8 cellular contexts compared by ENCODE assay signal in the genomic region with DNA sequence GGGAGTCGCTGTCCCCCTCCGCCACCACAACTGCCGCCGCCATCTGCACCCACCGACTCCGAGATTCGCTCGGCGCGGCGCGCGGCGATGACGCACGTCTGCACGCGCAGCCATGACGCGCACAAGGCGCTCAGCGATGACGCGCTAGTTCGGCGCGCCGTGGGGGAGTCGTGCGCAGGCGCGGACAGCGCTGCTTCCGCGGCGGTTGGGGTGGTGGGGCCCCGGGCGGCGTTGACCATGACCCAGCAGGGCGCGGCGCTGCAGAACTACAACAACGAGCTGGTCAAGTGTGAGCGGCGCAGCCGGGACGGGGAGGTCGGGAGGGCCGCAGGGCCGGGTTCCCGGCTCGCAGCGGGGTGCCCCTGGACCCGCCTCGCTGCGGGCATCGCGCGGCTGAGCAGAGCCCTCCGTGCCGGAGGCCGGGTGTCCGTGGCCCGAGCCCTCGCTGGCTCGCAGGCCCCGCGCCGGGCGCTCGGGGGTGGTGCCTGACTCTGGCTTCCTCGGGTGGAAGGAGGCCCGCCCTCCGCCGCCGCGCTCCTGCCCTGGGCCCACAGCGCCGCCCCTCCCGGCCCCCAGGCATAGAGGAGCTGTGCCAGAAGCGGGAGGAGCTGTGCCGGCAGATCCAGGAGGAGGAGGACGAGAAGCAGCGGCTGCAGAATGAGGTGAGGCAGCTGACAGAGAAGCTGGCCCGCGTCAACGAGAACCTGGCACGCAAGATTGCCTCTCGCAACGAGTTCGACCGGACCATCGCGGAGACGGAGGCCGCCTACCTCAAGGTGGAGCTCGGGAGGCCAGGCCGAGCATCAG. TPM values are rescaled to one million over a fixed set of nuclear protein-coding genes. Genes with fewer than 3 reads are reported as not detected.
A peak's percentile ranks its signal among the peaks of the same experiment; 100 is the strongest.
DNase-seq lines count a peak whose midpoint lies in the region; ATAC-seq lines count a peak whose summit lies in the region.

A gene with protein sequence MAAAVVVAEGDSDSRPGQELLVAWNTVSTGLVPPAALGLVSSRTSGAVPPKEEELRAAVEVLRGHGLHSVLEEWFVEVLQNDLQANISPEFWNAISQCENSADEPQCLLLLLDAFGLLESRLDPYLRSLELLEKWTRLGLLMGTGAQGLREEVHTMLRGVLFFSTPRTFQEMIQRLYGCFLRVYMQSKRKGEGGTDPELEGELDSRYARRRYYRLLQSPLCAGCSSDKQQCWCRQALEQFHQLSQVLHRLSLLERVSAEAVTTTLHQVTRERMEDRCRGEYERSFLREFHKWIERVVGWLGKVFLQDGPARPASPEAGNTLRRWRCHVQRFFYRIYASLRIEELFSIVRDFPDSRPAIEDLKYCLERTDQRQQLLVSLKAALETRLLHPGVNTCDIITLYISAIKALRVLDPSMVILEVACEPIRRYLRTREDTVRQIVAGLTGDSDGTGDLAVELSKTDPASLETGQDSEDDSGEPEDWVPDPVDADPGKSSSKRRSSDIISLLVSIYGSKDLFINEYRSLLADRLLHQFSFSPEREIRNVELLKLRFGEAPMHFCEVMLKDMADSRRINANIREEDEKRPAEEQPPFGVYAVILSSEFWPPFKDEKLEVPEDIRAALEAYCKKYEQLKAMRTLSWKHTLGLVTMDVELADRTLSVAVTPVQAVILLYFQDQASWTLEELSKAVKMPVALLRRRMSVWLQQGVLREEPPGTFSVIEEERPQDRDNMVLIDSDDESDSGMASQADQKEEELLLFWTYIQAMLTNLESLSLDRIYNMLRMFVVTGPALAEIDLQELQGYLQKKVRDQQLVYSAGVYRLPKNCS (minus strand): TSS at position 71 of the 807 bp plus-strand sequence. CDS start 28 bp downstream, at position 43.
A gene with protein sequence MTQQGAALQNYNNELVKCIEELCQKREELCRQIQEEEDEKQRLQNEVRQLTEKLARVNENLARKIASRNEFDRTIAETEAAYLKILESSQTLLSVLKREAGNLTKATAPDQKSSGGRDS (plus strand): TSS at position 187 of the 807 bp plus-strand sequence. CDS start 51 bp downstream, at position 238.

- ATAC-seq in GM19463 (IDR thresholded peaks at IDR 0.05; ENCODE audit: unreplicated experiment): peak; percentile 85

- H3K9me3 ChIP-seq in endocrine pancreas (ENCODE audit: control insufficient read depth, low read length): no peaks in the 10 kb centered on the region
- H3K9me3 ChIP-seq in mesodermal cell (ENCODE audit: control insufficient read depth, low read length): no peaks in the 10 kb centered on the region

- peak within 1 kb of the TSS; percentile 94 for H3K27ac ChIP-seq in mesodermal cell (ENCODE audit: low read depth, low read length, severe bottlenecking)

- H3K4me3 ChIP-seq in endocrine pancreas (ENCODE audit: control insufficient read depth, insufficient read depth, low read length) (peak within 1 kb of the TSS; percentile 44), mesodermal cell (ENCODE audit: extremely low read depth, insufficient read depth, low read length, poor library complexity, severe bottlenecking) (peak within 1 kb of the TSS; percentile 91)

- DNase-seq in COLO668 (lab: John Stamatoyannopoulos, UW; ENCODE audit: unreplicated experiment) (peak; percentile 97), HS-27A (ENCODE audit: low read depth) (peak; percentile 76), NOMO-1 treated with DMSO at 0.1 percent for 48 hours (lab: John Stamatoyannopoulos, UW; ENCODE audit: unreplicated experiment) (peak; percentile 90)
- DNase-seq in activated CD8-positive, alpha-beta memory T cell treated with anti-CD3 and anti-CD28 coated beads for 48 hours (ENCODE audit: low read depth in 2 of 3, low spot score in 2 of 3): peak; percentile 91 to 97 (median 96)
- peak; percentile 77 to 90 for DNase-seq in stimulated activated CD8-positive, alpha-beta memory T cell treated with anti-CD3 and anti-CD28 coated beads, Interleukin-15, amount 100 ng/mL, for 4 hours (ENCODE audit: low read depth in 2 of 2)

- no peaks in the 10 kb centered on the region for H3K27me3 ChIP-seq in endocrine pancreas (ENCODE audit: control insufficient read depth, insufficient read depth, low read length)

- 0 to 1% methylated on average over 77 to 94 of the region's 98 CpGs for WGBS in mesodermal cell (ENCODE audit: insufficient coverage in 2 of 2), 2 experiments

- H3K4me1 ChIP-seq in endocrine pancreas (ENCODE audit: control insufficient read depth, insufficient read depth, low read length) (peaks cover 4% of the 10 kb centered on the region), mesodermal cell (ENCODE audit: control insufficient read depth, insufficient read depth, low read length, poor library complexity, severe bottlenecking) (peaks cover 21% of the 10 kb centered on the region)

- H3K9ac ChIP-seq in endocrine pancreas (ENCODE audit: control insufficient read depth, insufficient read depth, low read length): peak within 1 kb of the TSS; percentile 98

- H3K36me3 ChIP-seq in endocrine pancreas (ENCODE audit: control insufficient read depth, insufficient read depth, low read length) (no peaks in the 10 kb centered on the region), mesodermal cell (ENCODE audit: control insufficient read depth, insufficient read depth, low read length) (peaks cover 42% of the 10 kb centered on the region)

RNA-seq across cellular contexts. Expression of the first gene that starts in this region (rescaled TPM):
- polyA plus RNA-seq in mesodermal cell (2013, experiment 1 of 2): 27.1 TPM
- 22.2 TPM for polyA plus RNA-seq in mesodermal cell (2013, experiment 2 of 2)

RNA-seq across cellular contexts. Expression of the second gene that starts in this region (rescaled TPM):
- 54.3 TPM for polyA plus RNA-seq in mesodermal cell (2013, experiment 1 of 2)
- polyA plus RNA-seq in mesodermal cell (2013, experiment 2 of 2): 48.4 TPM

Comparison
In these comparisons a context has a peak if more than half of its experiments do, and no peak if none do; other contexts are left out.
1. Peak in every context shown above with its lines: DNase-seq, ATAC-seq, H3K4me3 ChIP-seq and H3K27ac ChIP-seq.